ENCODE assay signal across 21 cellular contexts in the genomic region with DNA sequence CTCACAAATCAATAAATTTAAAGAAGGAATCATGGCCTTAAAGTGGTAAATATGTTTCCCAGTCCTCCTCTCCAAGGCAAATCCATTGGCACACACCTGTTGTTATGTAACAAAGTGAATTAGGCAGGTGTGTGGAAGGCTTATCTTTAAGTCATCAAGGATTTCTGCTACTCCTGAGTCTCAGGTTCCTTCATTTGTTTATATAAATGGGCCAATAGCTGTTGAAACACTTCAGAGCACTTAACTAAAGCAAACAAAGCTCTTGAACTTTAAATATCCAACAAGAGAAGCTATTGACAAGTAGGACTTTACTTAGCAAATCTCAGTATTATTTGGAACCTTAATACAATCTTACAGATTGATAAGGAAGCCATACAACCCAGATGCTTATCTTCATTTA.
DNase-seq lines count a peak whose midpoint lies in the region; ATAC-seq and TF ChIP-seq lines count a peak whose summit lies in the region.
"Had no signal": no experiment of that assay in that cellular context is flagged by ENCODE, and none has a peak within 500 bp of the region (broad histone marks: within the 10 kb centered on the region; RNA-seq: fewer than 3 reads in every experiment).

No MANE protein-coding gene starts in this region.

- H3K4ac ChIP-seq in mesendoderm (ENCODE audit: low read depth, low read length) (no peak overlapping the region), H9 (ENCODE audit: low read depth, low read length) (no peak overlapping the region)

- TF ChIP-seq CTCF in left lung (IDR thresholded peaks at IDR 0.05) (no peak), H9 (conservative IDR thresholded peaks at IDR 0.05) (no peak), PC-3 (conservative IDR thresholded peaks at IDR 0.05; ENCODE audit: low read depth, low read length) (no peak)

- no peak overlapping the region for H3K27ac Mint-ChIP-seq in activated T-helper 2 cell treated with anti-CD3 and anti-CD28 coated beads, Interferon-gamma antibody, Interleukin-2, Interleukin-4, amounts not matched to agents 10 μg/mL and 5 μg/mL and 100 μg/mL, durations not matched to agents 14 hours and 24 hours and 36 hours
- no peak overlapping the region for H3K27ac Mint-ChIP-seq in H9
- H3K27ac Mint-ChIP-seq: activated naive CD4-positive, alpha-beta T cell treated with anti-CD3 and anti-CD28 coated beads, Interleukin-2, amount 50 U/mL, for 72 hours; CD8-positive, alpha-beta memory T cell; naive thymus-derived CD8-positive, alpha-beta T cell had no signal

- H2AK5ac ChIP-seq in mesendoderm (ENCODE audit: low read length) (no peak overlapping the region), H9 (ENCODE audit: insufficient read length, low read length) (no peak overlapping the region)

- H4K91ac ChIP-seq in H9 (ENCODE audit: insufficient read length, low read depth, low read length), result no peak overlapping the region

- no peak overlapping the region for H2BK5ac ChIP-seq in mesendoderm (ENCODE audit: low read length)
- H2BK5ac ChIP-seq in H9 (ENCODE audit: insufficient read length, low read length), result no peak overlapping the region

- BruUV-seq in PC-3 (replicated peaks; lab: Mats Ljungman, UMichigan), result no TSS peak

- H3T11ph ChIP-seq in H9 (ENCODE audit: low read length), result no peak overlapping the region

- H3K56ac ChIP-seq in mesendoderm (ENCODE audit: low read length) (no peak overlapping the region), H9 (ENCODE audit: insufficient read length, low read depth, low read length) (no peak overlapping the region)

- H3K4me2 ChIP-seq in mesendoderm (ENCODE audit: low read length), result no peak overlapping the region
- H3K4me2 ChIP-seq in H9 (ENCODE audit: insufficient read depth, insufficient read length, low read length), result no peak overlapping the region
- H3K4me2 ChIP-seq in PC-3 (ENCODE audit: low read length), result no peak overlapping the region

- H3K79me2 ChIP-seq in mesendoderm (ENCODE audit: control insufficient read depth, insufficient read depth, low read length), result no peaks in the 10 kb centered on the region
- H3K79me2 ChIP-seq in H9 (ENCODE audit: insufficient read depth, low read length), result no peaks in the 10 kb centered on the region
- H3K79me2 ChIP-seq in PC-3 (ENCODE audit: low read length), result no peaks in the 10 kb centered on the region

- H3K79me1 ChIP-seq in mesendoderm (ENCODE audit: low read length) (no peaks in the 10 kb centered on the region), H9 (ENCODE audit: insufficient read depth, low read depth, low read length, poor library complexity, severe bottlenecking) (no peaks in the 10 kb centered on the region)

- H2AFZ ChIP-seq in H9 (ENCODE audit: low read length), result no peak overlapping the region
- no peak overlapping the region for H2AFZ ChIP-seq in PC-3 (ENCODE audit: low read length)

- no peaks in the 10 kb centered on the region for H3K4me1 ChIP-seq in left lung
- H3K4me1 ChIP-seq in mesendoderm (ENCODE audit: control insufficient read depth, low read depth, low read length), result no peaks in the 10 kb centered on the region
- H3K4me1 ChIP-seq in H9 (ENCODE audit: insufficient read depth, low read length), result peaks cover 5% of the 10 kb centered on the region; the same call in 1 of the 2 replicates
- no peaks in the 10 kb centered on the region; the same call in 1 of the 2 replicates for H3K4me1 ChIP-seq in PC-3 (ENCODE audit: insufficient read depth, low read length)
- H3K4me1 ChIP-seq: ascending aorta had no signal

- H3K27me3 ChIP-seq in left lung (no peaks in the 10 kb centered on the region), mesendoderm (ENCODE audit: insufficient read depth, low read length, poor library complexity) (no peaks in the 10 kb centered on the region), H9 (ENCODE audit: insufficient read depth, low read length) (no peaks in the 10 kb centered on the region), PC-3 (ENCODE audit: low read length) (peaks cover 8% of the 10 kb centered on the region; the same call in 1 of the 2 replicates)
- H3K27me3 ChIP-seq: ascending aorta, gastrocnemius medialis had no signal

- H2BK120ac ChIP-seq in mesendoderm (ENCODE audit: low read depth, low read length) (no peak overlapping the region), H9 (ENCODE audit: low read depth, low read length, poor library complexity, severe bottlenecking) (no peak overlapping the region)

- intact Hi-C loops in left lung (cut with DNase I) (no loop called here), PC-3 (cut with micrococcal nuclease) (no loop called here)
- intact Hi-C loops in activated T-helper 2 cell treated with anti-CD3 and anti-CD28 coated beads, Interferon-gamma antibody, Interleukin-2, Interleukin-4, amounts not matched to agents 10 μg/mL and 5 μg/mL and 100 μg/mL, durations not matched to agents 14 hours and 24 hours and 36 hours (cut with micrococcal nuclease), result no loop called here

- POLR2A ChIA-PET in PC-3 (lab: Charles Lee; ENCODE audit: unreplicated experiment), result interaction anchor here (1.0 kb wide), 1 partner anchor 309 kb away, joined by 4 read pairs; no protein-coding TSS in a partner anchor

- H3K23ac ChIP-seq in mesendoderm (ENCODE audit: low read length) (no peak overlapping the region), H9 (ENCODE audit: insufficient read length, low read depth, low read length) (no peak overlapping the region)

- H3K4me3 ChIP-seq in left lung, result no peak overlapping the region
- H3K4me3 ChIP-seq in mesendoderm (ENCODE audit: low read length), result no peak overlapping the region
- no peak overlapping the region for H3K4me3 ChIP-seq in PC-3 (ENCODE audit: low read length)
- H3K4me3 ChIP-seq: ascending aorta, gastrocnemius medialis had no signal

- CTCF ChIA-PET in PC-3 (lab: Charles Lee), result no interaction called here

- H2BK12ac ChIP-seq in H9 (ENCODE audit: insufficient read length, low read depth, low read length), result no peak overlapping the region

- peak; percentile 93 for ATAC-seq in left lung
- ATAC-seq in PC-3, result no peak
- ATAC-seq: activated naive CD4-positive, alpha-beta T cell treated with anti-CD3 and anti-CD28 coated beads, Interleukin-2, amount 50 U/mL, for 72 hours; esophagus mucosa; gastrocnemius medialis; naive thymus-derived CD8-positive, alpha-beta T cell; right cardiac atrium had no signal

- H3K27me3 Mint-ChIP-seq in activated T-helper 2 cell treated with anti-CD3 and anti-CD28 coated beads, Interferon-gamma antibody, Interleukin-2, Interleukin-4, amounts not matched to agents 10 μg/mL and 5 μg/mL and 100 μg/mL, durations not matched to agents 14 hours and 24 hours and 36 hours (ENCODE audit: low read depth), result no peaks in the 10 kb centered on the region
- no peaks in the 10 kb centered on the region for H3K27me3 Mint-ChIP-seq in H9 (ENCODE audit: low read depth)
- H3K27me3 Mint-ChIP-seq: CD8-positive, alpha-beta memory T cell; naive thymus-derived CD8-positive, alpha-beta T cell had no signal

- H4K8ac ChIP-seq in mesendoderm (ENCODE audit: low read depth, low read length) (no peak overlapping the region), H9 (replicated peaks; ENCODE audit: insufficient read length, low read depth, low read length) (no peak overlapping the region)

- H2BK15ac ChIP-seq in mesendoderm (replicated peaks; ENCODE audit: low read depth) (no peak overlapping the region), H9 (ENCODE audit: low read depth, low read length) (no peak overlapping the region)

- H3K27ac ChIP-seq in left lung, result no peak overlapping the region
- H3K27ac ChIP-seq in mesendoderm (ENCODE audit: low read depth, low read length), result no peak overlapping the region
- no peak overlapping the region for H3K27ac ChIP-seq in H9 (ENCODE audit: insufficient read length, low read depth, low read length)
- no peak overlapping the region for H3K27ac ChIP-seq in PC-3 (ENCODE audit: low read length)
- H3K27ac ChIP-seq: ascending aorta, gastrocnemius medialis had no signal

- no peaks in the 10 kb centered on the region for H3K36me3 Mint-ChIP-seq in activated T-helper 2 cell treated with anti-CD3 and anti-CD28 coated beads, Interferon-gamma antibody, Interleukin-2, Interleukin-4, amounts not matched to agents 10 μg/mL and 5 μg/mL and 100 μg/mL, durations not matched to agents 14 hours and 24 hours and 36 hours (ENCODE audit: low read depth)
- H3K36me3 Mint-ChIP-seq in H9 (ENCODE audit: insufficient read depth in 1 of 3, low read depth in 3 of 3), result no peaks in the 10 kb centered on the region
- H3K36me3 Mint-ChIP-seq: activated naive CD4-positive, alpha-beta T cell treated with anti-CD3 and anti-CD28 coated beads, Interleukin-2, amount 50 U/mL, for 72 hours; CD8-positive, alpha-beta memory T cell; naive thymus-derived CD8-positive, alpha-beta T cell had no signal

- H3K36me3 ChIP-seq in left lung, result no peaks in the 10 kb centered on the region
- H3K36me3 ChIP-seq in mesendoderm (ENCODE audit: control insufficient read depth, insufficient read depth, low read length), result no peaks in the 10 kb centered on the region
- no peaks in the 10 kb centered on the region for H3K36me3 ChIP-seq in PC-3 (ENCODE audit: low read depth, low read length)
- H3K36me3 ChIP-seq: ascending aorta, gastrocnemius medialis had no signal

- no peak overlapping the region for H3K9ac ChIP-seq in mesendoderm (ENCODE audit: low read length)
- H3K9ac ChIP-seq in H9 (ENCODE audit: extremely low read depth, insufficient read length, low read length), result no peak overlapping the region
- no peak overlapping the region for H3K9ac ChIP-seq in PC-3 (ENCODE audit: low read length)

- H3K9me2 ChIP-seq in PC-3 (replicated peaks; ENCODE audit: low read length), result no peaks in the 10 kb centered on the region

- no peaks in the 10 kb centered on the region for H3K23me2 ChIP-seq in H9 (ENCODE audit: insufficient read length, low read depth, low read length, poor library complexity, severe bottlenecking)

- no peaks in the 10 kb centered on the region for H4K20me1 ChIP-seq in H9 (ENCODE audit: control insufficient read depth, insufficient read depth, insufficient read length)
- H4K20me1 ChIP-seq in PC-3 (ENCODE audit: low read length), result no peaks in the 10 kb centered on the region

- H3K9me3 ChIP-seq in left lung (no peaks in the 10 kb centered on the region), H9 (ENCODE audit: control insufficient read depth, low read depth, low read length) (no peaks in the 10 kb centered on the region), PC-3 (ENCODE audit: low read length) (no peaks in the 10 kb centered on the region)
- H3K9me3 ChIP-seq: ascending aorta, gastrocnemius medialis had no signal

- H3F3A ChIP-seq in PC-3 (ENCODE audit: low read length, unreplicated experiment), result no peaks in the 10 kb centered on the region

- H3K4me3 Mint-ChIP-seq in activated T-helper 2 cell treated with anti-CD3 and anti-CD28 coated beads, Interferon-gamma antibody, Interleukin-2, Interleukin-4, amounts not matched to agents 10 μg/mL and 5 μg/mL and 100 μg/mL, durations not matched to agents 14 hours and 24 hours and 36 hours (ENCODE audit: low read depth), result no peak overlapping the region
- no peak overlapping the region for H3K4me3 Mint-ChIP-seq in H9
- H3K4me3 Mint-ChIP-seq: CD8-positive, alpha-beta memory T cell; naive thymus-derived CD8-positive, alpha-beta T cell had no signal

- H2BK20ac ChIP-seq in H9 (ENCODE audit: low read depth, low read length, poor library complexity, severe bottlenecking), result no peak overlapping the region

- peak; percentile 10 for DNase-seq in HuH-7 (ENCODE audit: low spot score)
- DNase-seq in NCI-H146 treated with DMSO at 0.1 percent for 48 hours (lab: John Stamatoyannopoulos, UW; ENCODE audit: unreplicated experiment), result peak; percentile 74
- DNase-seq in NCI-H345 treated with DMSO at 0.1 percent for 48 hours (lab: John Stamatoyannopoulos, UW; ENCODE audit: unreplicated experiment), result peak; percentile 57
- no peak for DNase-seq in left lung
- DNase-seq in mesendoderm, result no peak
- no peak for DNase-seq in activated T-helper 2 cell treated with anti-CD3 and anti-CD28 coated beads, Interferon-gamma antibody, Interleukin-2, Interleukin-4, amounts not matched to agents 10 μg/mL and 5 μg/mL and 100 μg/mL, durations not matched to agents 14 hours and 24 hours and 36 hours (ENCODE audit: low spot score)
- DNase-seq in H9, result no peak
- no peak for DNase-seq in PC-3
- DNase-seq: AML-193; CD8-positive, alpha-beta memory T cell; effector CD8-positive, alpha-beta T cell; gastrocnemius medialis; IMR-90; naive thymus-derived CD8-positive, alpha-beta T cell; NCI-H2227 treated with DMSO at 0.1 percent for 48 hours; right cardiac atrium; Right ventricle myocardium superior; T-helper 1 cell had no signal

- H4K5ac ChIP-seq in mesendoderm (ENCODE audit: low read length), result no peak overlapping the region
- H4K5ac ChIP-seq in H9 (ENCODE audit: insufficient read length, low read depth, low read length), result no peak overlapping the region

- no peak overlapping the region for H3K14ac ChIP-seq in H9 (ENCODE audit: insufficient read depth, low read length)

- H3K18ac ChIP-seq in mesendoderm (ENCODE audit: low read length) (no peak overlapping the region), H9 (ENCODE audit: insufficient read length, low read depth, low read length) (no peak overlapping the region)

- no peaks in the 10 kb centered on the region for H3K4me1 Mint-ChIP-seq in activated T-helper 2 cell treated with anti-CD3 and anti-CD28 coated beads, Interferon-gamma antibody, Interleukin-2, Interleukin-4, amounts not matched to agents 10 μg/mL and 5 μg/mL and 100 μg/mL, durations not matched to agents 14 hours and 24 hours and 36 hours (ENCODE audit: low read depth)
- H3K4me1 Mint-ChIP-seq in H9, result peaks cover 37 to 40% of the 10 kb centered on the region in 2 experiments
- H3K4me1 Mint-ChIP-seq: CD8-positive, alpha-beta memory T cell; naive thymus-derived CD8-positive, alpha-beta T cell had no signal

- no peaks in the 10 kb centered on the region for H3K9me3 Mint-ChIP-seq in activated T-helper 2 cell treated with anti-CD3 and anti-CD28 coated beads, Interferon-gamma antibody, Interleukin-2, Interleukin-4, amounts not matched to agents 10 μg/mL and 5 μg/mL and 100 μg/mL, durations not matched to agents 14 hours and 24 hours and 36 hours
- H3K9me3 Mint-ChIP-seq in H9, result no peaks in the 10 kb centered on the region

Comparison
In these comparisons a context has a peak if more than half of its experiments do, and no peak if none do; other contexts are left out.
1. DNase-seq: peak in HuH-7 (single experiment), NCI-H146 treated with DMSO at 0.1 percent for 48 hours (single experiment) and NCI-H345 treated with DMSO at 0.1 percent for 48 hours (single experiment); none in left lung (0 of 2), mesendoderm (single experiment), activated T-helper 2 cell treated with anti-CD3 and anti-CD28 coated beads, Interferon-gamma antibody, Interleukin-2, Interleukin-4, amounts not matched to agents 10 μg/mL and 5 μg/mL and 100 μg/mL, durations not matched to agents 14 hours and 24 hours and 36 hours (single experiment), H9 (single experiment) and PC-3 (single experiment).